In genomic region chr22:38872172-38872830, GRCh38 we compare ENCODE assay signal across 8 cellular contexts.
DNase-seq lines count a peak whose midpoint lies in the region; ATAC-seq and TF ChIP-seq lines count a peak whose summit lies in the region.

TSS of gene CBX6 (minus strand) at chr22:38872216. CDS start at chr22:38872190, 26 bp downstream.

- ATAC-seq in HG03439 (IDR thresholded peaks at IDR 0.05; ENCODE audit: unreplicated experiment): peak; percentile 54
- ATAC-seq in central memory CD8-positive, alpha-beta T cell (replicated peaks; ENCODE audit: extremely low read depth, poor library complexity, severe bottlenecking): peak; percentile 75

- peak; percentile 99 for DNase-seq in AG08396 (ENCODE audit: low spot score)
- DNase-seq in NCI-H510A (lab: John Stamatoyannopoulos, UW): peak; percentile 86
- peak; percentile 91 for DNase-seq in activated CD4-positive, CD25-positive, alpha-beta regulatory T cell treated with anti-CD3 and anti-CD28 coated beads, Interleukin-2, amount 50 U/mL, for 72 hours
- peak; percentile 87 to 92 for DNase-seq in central memory CD8-positive, alpha-beta T cell (ENCODE audit: low spot score in 2 of 2)
- DNase-seq in islet precursor cell: peak; percentile 92
- DNase-seq in stimulated activated CD4-positive, alpha-beta T cell treated with anti-CD3 and anti-CD28 coated beads, Interleukin-12 subunit alpha, Interleukin-12 subunit beta, amount 100 ng/mL, for 4 hours: peak; percentile 94

- H3K27me3 Mint-ChIP-seq in central memory CD8-positive, alpha-beta T cell: no peaks in the 10 kb centered on the region

- peak; percentile 81 for TF ChIP-seq POLR2A in GM19099 (IDR thresholded peaks at IDR 0.05; ENCODE audit: extremely low read depth, insufficient read length, low read depth)

- H3K4me3 Mint-ChIP-seq in central memory CD8-positive, alpha-beta T cell: peak within 1 kb of the TSS; percentile 92

- H3K9me3 Mint-ChIP-seq in central memory CD8-positive, alpha-beta T cell: no peaks in the 10 kb centered on the region

- H3K27ac Mint-ChIP-seq in central memory CD8-positive, alpha-beta T cell (ENCODE audit: low read depth): peak within 1 kb of the TSS; percentile 79

- peaks cover 19% of the 10 kb centered on the region for H3K36me3 Mint-ChIP-seq in central memory CD8-positive, alpha-beta T cell (ENCODE audit: insufficient read depth)

- peaks cover 42% of the 10 kb centered on the region for H3K4me1 Mint-ChIP-seq in central memory CD8-positive, alpha-beta T cell

Comparison
In these comparisons a context has a peak if more than half of its experiments do, and no peak if none do; other contexts are left out.
1. Peak in every context shown above with its lines: DNase-seq and ATAC-seq.